Comparison of ENCODE assay signal across 1 cellular context in genomic region chr2:183009249-183009899, GRCh38.
TF ChIP-seq lines count a peak whose summit lies in the region.

No MANE protein-coding gene starts in this region.

TF ChIP-seq in H1, 55 proteins besides CTCF, POLR2A, EP300 and RAD21 (continued from another document):
- TF ChIP-seq, protein P1, sequence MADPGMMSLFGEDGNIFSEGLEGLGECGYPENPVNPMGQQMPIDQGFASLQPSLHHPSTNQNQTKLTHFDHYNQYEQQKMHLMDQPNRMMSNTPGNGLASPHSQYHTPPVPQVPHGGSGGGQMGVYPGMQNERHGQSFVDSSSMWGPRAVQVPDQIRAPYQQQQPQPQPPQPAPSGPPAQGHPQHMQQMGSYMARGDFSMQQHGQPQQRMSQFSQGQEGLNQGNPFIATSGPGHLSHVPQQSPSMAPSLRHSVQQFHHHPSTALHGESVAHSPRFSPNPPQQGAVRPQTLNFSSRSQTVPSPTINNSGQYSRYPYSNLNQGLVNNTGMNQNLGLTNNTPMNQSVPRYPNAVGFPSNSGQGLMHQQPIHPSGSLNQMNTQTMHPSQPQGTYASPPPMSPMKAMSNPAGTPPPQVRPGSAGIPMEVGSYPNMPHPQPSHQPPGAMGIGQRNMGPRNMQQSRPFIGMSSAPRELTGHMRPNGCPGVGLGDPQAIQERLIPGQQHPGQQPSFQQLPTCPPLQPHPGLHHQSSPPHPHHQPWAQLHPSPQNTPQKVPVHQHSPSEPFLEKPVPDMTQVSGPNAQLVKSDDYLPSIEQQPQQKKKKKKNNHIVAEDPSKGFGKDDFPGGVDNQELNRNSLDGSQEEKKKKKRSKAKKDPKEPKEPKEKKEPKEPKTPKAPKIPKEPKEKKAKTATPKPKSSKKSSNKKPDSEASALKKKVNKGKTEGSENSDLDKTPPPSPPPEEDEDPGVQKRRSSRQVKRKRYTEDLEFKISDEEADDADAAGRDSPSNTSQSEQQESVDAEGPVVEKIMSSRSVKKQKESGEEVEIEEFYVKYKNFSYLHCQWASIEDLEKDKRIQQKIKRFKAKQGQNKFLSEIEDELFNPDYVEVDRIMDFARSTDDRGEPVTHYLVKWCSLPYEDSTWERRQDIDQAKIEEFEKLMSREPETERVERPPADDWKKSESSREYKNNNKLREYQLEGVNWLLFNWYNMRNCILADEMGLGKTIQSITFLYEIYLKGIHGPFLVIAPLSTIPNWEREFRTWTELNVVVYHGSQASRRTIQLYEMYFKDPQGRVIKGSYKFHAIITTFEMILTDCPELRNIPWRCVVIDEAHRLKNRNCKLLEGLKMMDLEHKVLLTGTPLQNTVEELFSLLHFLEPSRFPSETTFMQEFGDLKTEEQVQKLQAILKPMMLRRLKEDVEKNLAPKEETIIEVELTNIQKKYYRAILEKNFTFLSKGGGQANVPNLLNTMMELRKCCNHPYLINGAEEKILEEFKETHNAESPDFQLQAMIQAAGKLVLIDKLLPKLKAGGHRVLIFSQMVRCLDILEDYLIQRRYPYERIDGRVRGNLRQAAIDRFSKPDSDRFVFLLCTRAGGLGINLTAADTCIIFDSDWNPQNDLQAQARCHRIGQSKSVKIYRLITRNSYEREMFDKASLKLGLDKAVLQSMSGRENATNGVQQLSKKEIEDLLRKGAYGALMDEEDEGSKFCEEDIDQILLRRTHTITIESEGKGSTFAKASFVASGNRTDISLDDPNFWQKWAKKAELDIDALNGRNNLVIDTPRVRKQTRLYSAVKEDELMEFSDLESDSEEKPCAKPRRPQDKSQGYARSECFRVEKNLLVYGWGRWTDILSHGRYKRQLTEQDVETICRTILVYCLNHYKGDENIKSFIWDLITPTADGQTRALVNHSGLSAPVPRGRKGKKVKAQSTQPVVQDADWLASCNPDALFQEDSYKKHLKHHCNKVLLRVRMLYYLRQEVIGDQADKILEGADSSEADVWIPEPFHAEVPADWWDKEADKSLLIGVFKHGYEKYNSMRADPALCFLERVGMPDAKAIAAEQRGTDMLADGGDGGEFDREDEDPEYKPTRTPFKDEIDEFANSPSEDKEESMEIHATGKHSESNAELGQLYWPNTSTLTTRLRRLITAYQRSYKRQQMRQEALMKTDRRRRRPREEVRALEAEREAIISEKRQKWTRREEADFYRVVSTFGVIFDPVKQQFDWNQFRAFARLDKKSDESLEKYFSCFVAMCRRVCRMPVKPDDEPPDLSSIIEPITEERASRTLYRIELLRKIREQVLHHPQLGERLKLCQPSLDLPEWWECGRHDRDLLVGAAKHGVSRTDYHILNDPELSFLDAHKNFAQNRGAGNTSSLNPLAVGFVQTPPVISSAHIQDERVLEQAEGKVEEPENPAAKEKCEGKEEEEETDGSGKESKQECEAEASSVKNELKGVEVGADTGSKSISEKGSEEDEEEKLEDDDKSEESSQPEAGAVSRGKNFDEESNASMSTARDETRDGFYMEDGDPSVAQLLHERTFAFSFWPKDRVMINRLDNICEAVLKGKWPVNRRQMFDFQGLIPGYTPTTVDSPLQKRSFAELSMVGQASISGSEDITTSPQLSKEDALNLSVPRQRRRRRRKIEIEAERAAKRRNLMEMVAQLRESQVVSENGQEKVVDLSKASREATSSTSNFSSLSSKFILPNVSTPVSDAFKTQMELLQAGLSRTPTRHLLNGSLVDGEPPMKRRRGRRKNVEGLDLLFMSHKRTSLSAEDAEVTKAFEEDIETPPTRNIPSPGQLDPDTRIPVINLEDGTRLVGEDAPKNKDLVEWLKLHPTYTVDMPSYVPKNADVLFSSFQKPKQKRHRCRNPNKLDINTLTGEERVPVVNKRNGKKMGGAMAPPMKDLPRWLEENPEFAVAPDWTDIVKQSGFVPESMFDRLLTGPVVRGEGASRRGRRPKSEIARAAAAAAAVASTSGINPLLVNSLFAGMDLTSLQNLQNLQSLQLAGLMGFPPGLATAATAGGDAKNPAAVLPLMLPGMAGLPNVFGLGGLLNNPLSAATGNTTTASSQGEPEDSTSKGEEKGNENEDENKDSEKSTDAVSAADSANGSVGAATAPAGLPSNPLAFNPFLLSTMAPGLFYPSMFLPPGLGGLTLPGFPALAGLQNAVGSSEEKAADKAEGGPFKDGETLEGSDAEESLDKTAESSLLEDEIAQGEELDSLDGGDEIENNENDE (IDR thresholded peaks at IDR 0.05; ENCODE audit: insufficient replicate concordance, low read length) = no peak
- TF ChIP-seq, protein P2, sequence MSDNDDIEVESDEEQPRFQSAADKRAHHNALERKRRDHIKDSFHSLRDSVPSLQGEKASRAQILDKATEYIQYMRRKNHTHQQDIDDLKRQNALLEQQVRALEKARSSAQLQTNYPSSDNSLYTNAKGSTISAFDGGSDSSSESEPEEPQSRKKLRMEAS (IDR thresholded peaks at IDR 0.05) = no peak
- TF ChIP-seq CBX8 (IDR thresholded peaks at IDR 0.05; ENCODE audit: borderline replicate concordance, low read depth, low read length) (no peak), GABPA (IDR thresholded peaks at IDR 0.05; ENCODE audit: borderline replicate concordance, insufficient read depth, low read length) (no peak), RBBP5 (IDR thresholded peaks at IDR 0.05; ENCODE audit: borderline replicate concordance, low read depth, low read length) (no peak), HDAC6 (IDR thresholded peaks at IDR 0.05; ENCODE audit: low read depth, low read length) (no peak), CBX5 (IDR thresholded peaks at IDR 0.05; ENCODE audit: low read depth, low read length) (no peak), BRCA1 (IDR thresholded peaks at IDR 0.05; ENCODE audit: low read depth, low read length) (no peak), SP4 (IDR thresholded peaks at IDR 0.05; ENCODE audit: low read length) (no peak), CHD2 (IDR thresholded peaks at IDR 0.05; ENCODE audit: low read length) (no peak), ZNF274 (IDR thresholded peaks at IDR 0.05; ENCODE audit: borderline replicate concordance, extremely low read depth, low read length) (no peak), EGR1 (IDR thresholded peaks at IDR 0.05; ENCODE audit: borderline replicate concordance, low read depth, low read length) (no peak), KDM5A (IDR thresholded peaks at IDR 0.05; ENCODE audit: low read length) (no peak), SP1 (IDR thresholded peaks at IDR 0.05; ENCODE audit: low read depth, low read length) (no peak), CTBP2 (IDR thresholded peaks at IDR 0.05; ENCODE audit: borderline replicate concordance, insufficient read depth, insufficient read length, low read length) (no peak), POLR2AphosphoS5 (IDR thresholded peaks at IDR 0.05; ENCODE audit: low read depth, low read length) (no peak)
- TF ChIP-seq, protein P3, sequence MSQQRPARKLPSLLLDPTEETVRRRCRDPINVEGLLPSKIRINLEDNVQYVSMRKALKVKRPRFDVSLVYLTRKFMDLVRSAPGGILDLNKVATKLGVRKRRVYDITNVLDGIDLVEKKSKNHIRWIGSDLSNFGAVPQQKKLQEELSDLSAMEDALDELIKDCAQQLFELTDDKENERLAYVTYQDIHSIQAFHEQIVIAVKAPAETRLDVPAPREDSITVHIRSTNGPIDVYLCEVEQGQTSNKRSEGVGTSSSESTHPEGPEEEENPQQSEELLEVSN (IDR thresholded peaks at IDR 0.05) = no peak
- TF ChIP-seq, protein P4, sequence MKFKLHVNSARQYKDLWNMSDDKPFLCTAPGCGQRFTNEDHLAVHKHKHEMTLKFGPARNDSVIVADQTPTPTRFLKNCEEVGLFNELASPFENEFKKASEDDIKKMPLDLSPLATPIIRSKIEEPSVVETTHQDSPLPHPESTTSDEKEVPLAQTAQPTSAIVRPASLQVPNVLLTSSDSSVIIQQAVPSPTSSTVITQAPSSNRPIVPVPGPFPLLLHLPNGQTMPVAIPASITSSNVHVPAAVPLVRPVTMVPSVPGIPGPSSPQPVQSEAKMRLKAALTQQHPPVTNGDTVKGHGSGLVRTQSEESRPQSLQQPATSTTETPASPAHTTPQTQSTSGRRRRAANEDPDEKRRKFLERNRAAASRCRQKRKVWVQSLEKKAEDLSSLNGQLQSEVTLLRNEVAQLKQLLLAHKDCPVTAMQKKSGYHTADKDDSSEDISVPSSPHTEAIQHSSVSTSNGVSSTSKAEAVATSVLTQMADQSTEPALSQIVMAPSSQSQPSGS (IDR thresholded peaks at IDR 0.05; ENCODE audit: low read length) = no peak
